ENCODE assay signal across 22 cellular contexts in genomic region chr2:148819019-148819418, GRCh38.
"Had no signal": no experiment of that assay in that cellular context is flagged by ENCODE, and none has a peak within 500 bp of the region (broad histone marks: within the 10 kb centered on the region; RNA-seq: fewer than 3 reads in every experiment).

No MANE protein-coding gene starts in this region.

- DNase-seq: colonic mucosa; effector memory CD4-positive, alpha-beta T cell; hypothalamus; immature natural killer cell; islet precursor cell; kidney glomerular epithelial cell; left colon; left ventricle myocardium inferior; lower lobe of right lung; naive thymus-derived CD8-positive, alpha-beta T cell; nephron progenitor cell; pancreas; right lobe of liver; stimulated activated CD4-positive, alpha-beta T cell treated with anti-CD3 and anti-CD28 coated beads, Interleukin-4, amount 100 ng/mL, for 4 hours; upper lobe of left lung had no signal

- H3K27ac Mint-ChIP-seq: dendritic cell treated with granulocyte-macrophage colony-stimulating factor and Interleukin-4, amounts not matched to agents 40 ng/mL and 50 ng/mL, for 4 days; immature natural killer cell; naive thymus-derived CD8-positive, alpha-beta T cell; nephron progenitor cell; progenitor cell of endocrine pancreas; stimulated activated memory B cell treated with anti-CD40 and anti-IgM and Interleukin-4, amounts not matched to agents 10 μg/mL and 1 μg/mL and 100 μg/mL, for 72 hours; stimulated activated naive CD8-positive, alpha-beta T cell treated with anti-CD3 and anti-CD28 coated beads, Interleukin-15, Interleukin-2, amounts not matched to agents 100 ng/mL and 50 ng/mL, for 24 hours had no signal

- H3K27me3 Mint-ChIP-seq: stimulated activated memory B cell treated with anti-CD40 and anti-IgM and Interleukin-4, amounts not matched to agents 10 μg/mL and 1 μg/mL and 100 μg/mL, for 72 hours had no signal

- H3K9me3 Mint-ChIP-seq: dendritic cell treated with granulocyte-macrophage colony-stimulating factor and Interleukin-4, amounts not matched to agents 40 ng/mL and 50 ng/mL, for 4 days; immature natural killer cell; nephron progenitor cell; stimulated activated memory B cell treated with anti-CD40 and anti-IgM and Interleukin-4, amounts not matched to agents 10 μg/mL and 1 μg/mL and 100 μg/mL, for 72 hours; stimulated activated naive CD8-positive, alpha-beta T cell treated with anti-CD3 and anti-CD28 coated beads, Interleukin-15, Interleukin-2, amounts not matched to agents 100 ng/mL and 50 ng/mL, for 24 hours had no signal

- ATAC-seq: left colon; lower lobe of right lung; naive thymus-derived CD8-positive, alpha-beta T cell; pancreas; stimulated activated memory B cell treated with anti-CD40 and anti-IgM and Interleukin-4, amounts not matched to agents 10 μg/mL and 1 μg/mL and 100 μg/mL, for 72 hours had no signal

- H3K36me3 Mint-ChIP-seq: immature natural killer cell; naive thymus-derived CD8-positive, alpha-beta T cell; stimulated activated memory B cell treated with anti-CD40 and anti-IgM and Interleukin-4, amounts not matched to agents 10 μg/mL and 1 μg/mL and 100 μg/mL, for 72 hours had no signal

- H3K4me3 ChIP-seq: colonic mucosa, esophagus muscularis mucosa, left ventricle myocardium inferior, lower lobe of right lung, pancreas, right lobe of liver, thoracic aorta, tibial nerve, upper lobe of left lung had no signal

- H3K4me3 Mint-ChIP-seq: dendritic cell treated with granulocyte-macrophage colony-stimulating factor and Interleukin-4, amounts not matched to agents 40 ng/mL and 50 ng/mL, for 4 days; immature natural killer cell; naive thymus-derived CD8-positive, alpha-beta T cell; nephron progenitor cell; stimulated activated memory B cell treated with anti-CD40 and anti-IgM and Interleukin-4, amounts not matched to agents 10 μg/mL and 1 μg/mL and 100 μg/mL, for 72 hours; stimulated activated naive CD8-positive, alpha-beta T cell treated with anti-CD3 and anti-CD28 coated beads, Interleukin-15, Interleukin-2, amounts not matched to agents 100 ng/mL and 50 ng/mL, for 24 hours had no signal
